ENCODE assay signal across 22 cellular contexts in the genomic region with DNA sequence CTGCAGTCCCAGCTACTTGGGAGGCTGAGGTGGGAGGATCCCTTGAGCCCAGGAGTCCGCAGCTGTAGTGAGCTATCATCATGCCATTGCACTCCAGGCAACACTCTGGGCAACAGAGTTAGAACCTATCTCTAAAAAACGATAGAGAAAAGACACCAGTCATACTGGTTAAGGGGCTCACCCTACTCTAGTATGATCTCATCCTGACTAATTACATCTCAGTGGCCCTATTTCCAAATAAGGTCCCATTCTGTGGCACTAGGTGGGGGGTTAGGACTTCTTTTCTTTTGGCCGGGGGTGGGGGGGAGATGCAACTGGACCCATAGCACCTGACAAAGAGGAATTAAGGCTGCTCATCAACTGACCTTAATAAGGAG.
DNase-seq lines count a peak whose midpoint lies in the region; ATAC-seq, FAIRE-seq and TF ChIP-seq lines count a peak whose summit lies in the region.
"Had no signal": no experiment of that assay in that cellular context is flagged by ENCODE, and none has a peak within 500 bp of the region (broad histone marks: within the 10 kb centered on the region; RNA-seq: fewer than 3 reads in every experiment).

No MANE protein-coding gene starts in this region.

- H3K27ac Mint-ChIP-seq in Calu3 (ENCODE audit: unreplicated experiment): peak overlapping the region; percentile 96
- H3K27ac Mint-ChIP-seq in activated T-helper 17 cell treated with anti-CD3 and anti-CD28 coated beads, Interleukin-2, amount 50 U/mL, for 72 hours: no peak overlapping the region

- H3K4me3 ChIP-seq in pancreas: no peak overlapping the region
- H3K4me3 ChIP-seq in osteoblast (ENCODE audit: insufficient read depth, low read length): no peak overlapping the region

- peaks cover 64% of the 10 kb centered on the region for H3K4me1 Mint-ChIP-seq in Calu3 (ENCODE audit: low read depth, unreplicated experiment)
- peaks cover 10% of the 10 kb centered on the region for H3K4me1 Mint-ChIP-seq in activated T-helper 17 cell treated with anti-CD3 and anti-CD28 coated beads, Interleukin-2, amount 50 U/mL, for 72 hours

- ATAC-seq in activated CD4-positive, CD25-positive, alpha-beta regulatory T cell treated with anti-CD3 and anti-CD28 coated beads, Interleukin-2, amount 50 U/mL, for 24 hours: peak; percentile 68 to 71
- peak; percentile 86 for ATAC-seq in activated T-helper 17 cell treated with anti-CD3 and anti-CD28 coated beads, Interleukin-2, amount 50 U/mL, for 72 hours (replicated peaks)
- ATAC-seq in pancreas (no peak), HG03108 (IDR thresholded peaks at IDR 0.05; ENCODE audit: unreplicated experiment) (no peak)
- ATAC-seq: HCT116 had no signal

- H3K79me2 ChIP-seq in osteoblast (ENCODE audit: insufficient read depth, low read length): no peaks in the 10 kb centered on the region

- H3K27me3 Mint-ChIP-seq in Calu3 (ENCODE audit: unreplicated experiment): no peaks in the 10 kb centered on the region
- no peaks in the 10 kb centered on the region for H3K27me3 Mint-ChIP-seq in activated T-helper 17 cell treated with anti-CD3 and anti-CD28 coated beads, Interleukin-2, amount 50 U/mL, for 72 hours

- no peak for DNase-seq in activated CD4-positive, CD25-positive, alpha-beta regulatory T cell treated with anti-CD3 and anti-CD28 coated beads, Interleukin-2, amount 50 U/mL, for 72 hours
- DNase-seq in Calu3 (no peak), pancreas (no peak), NOMO-1 (lab: John Stamatoyannopoulos, UW; ENCODE audit: unreplicated experiment in 2 of 2) (no peak), osteoblast (ENCODE audit: insufficient read length, low spot score, missing footprints) (no peak)
- DNase-seq: 8988T, COR-L47, GOT3, NCI-H1105 treated with DMSO at 0.1 percent for 48 hours, NCI-H187, NCI-H2107, NCI-H510A, NCI-H774, OCI-M1, SIG-M5 had no signal

- H3K36me3 Mint-ChIP-seq in Calu3 (ENCODE audit: insufficient read depth, unreplicated experiment): peaks cover 8% of the 10 kb centered on the region
- no peaks in the 10 kb centered on the region for H3K36me3 Mint-ChIP-seq in activated T-helper 17 cell treated with anti-CD3 and anti-CD28 coated beads, Interleukin-2, amount 50 U/mL, for 72 hours (ENCODE audit: low read depth)

- H3K27ac ChIP-seq in pancreas (peak overlapping the region in 3 of 4 donors; percentile 45 to 74 (median 59)), osteoblast (ENCODE audit: low read depth, low read length) (no peak overlapping the region)
- H3K27ac ChIP-seq: RWPE1 had no signal

- TF ChIP-seq CTCF in Calu3 (IDR thresholded peaks at IDR 0.05; ENCODE audit: unreplicated experiment): no peak
- no peak for TF ChIP-seq CTCF in pancreas (IDR thresholded peaks at IDR 0.05)
- TF ChIP-seq CTCF in osteoblast (IDR thresholded peaks at IDR 0.05; ENCODE audit: extremely low read depth, low read depth, low read length): no peak

- peaks cover 4% of the 10 kb centered on the region for H3K9me3 Mint-ChIP-seq in Calu3 (ENCODE audit: low read depth, unreplicated experiment)
- H3K9me3 Mint-ChIP-seq in activated T-helper 17 cell treated with anti-CD3 and anti-CD28 coated beads, Interleukin-2, amount 50 U/mL, for 72 hours: no peaks in the 10 kb centered on the region

- H3K27me3 ChIP-seq in pancreas (no peaks in the 10 kb centered on the region), osteoblast (ENCODE audit: insufficient read depth, low read length) (peaks cover 8% of the 10 kb centered on the region)

- CTCF ChIA-PET in Calu3 (lab: Charles Lee): no interaction called here

- no peaks in the 10 kb centered on the region for H3K9me3 ChIP-seq in pancreas
- H3K9me3 ChIP-seq in osteoblast (ENCODE audit: low read depth, low read length): no peaks in the 10 kb centered on the region

- WGBS in pancreas, 2 donors: 70 to 76% methylated on average over 3 of the region's 3 CpGs

- H3K36me3 ChIP-seq in pancreas (no peaks in the 10 kb centered on the region), osteoblast (ENCODE audit: insufficient read depth, low read length) (no peaks in the 10 kb centered on the region)

- BruUV-seq in Calu3 (replicated peaks; lab: Mats Ljungman, UMichigan): no TSS peak

- FAIRE-seq in pancreas (lab: Jason Lieb, UNC): no peak
- FAIRE-seq: GM12892, GM18507 had no signal

- no peaks in the 10 kb centered on the region for H4K20me1 ChIP-seq in osteoblast (ENCODE audit: insufficient read depth, low read length)

- no peak overlapping the region for H3K4me3 Mint-ChIP-seq in Calu3 (ENCODE audit: low read depth, unreplicated experiment)
- H3K4me3 Mint-ChIP-seq in activated T-helper 17 cell treated with anti-CD3 and anti-CD28 coated beads, Interleukin-2, amount 50 U/mL, for 72 hours: no peak overlapping the region

- no peak overlapping the region for H2AFZ ChIP-seq in osteoblast (ENCODE audit: low read length)

- no peaks in the 10 kb centered on the region for H3K4me1 ChIP-seq in pancreas
- H3K4me1 ChIP-seq in osteoblast (ENCODE audit: insufficient read depth, low read length): peaks cover 4% of the 10 kb centered on the region

- intact Hi-C loops in Calu3 (cut with micrococcal nuclease; ENCODE audit: unreplicated experiment) (loop anchor here (10.0 kb wide), 1 partner anchor 343 kb away; no protein-coding TSS in a partner anchor), pancreas (cut with DNase I) (no loop called here)

- H3K4me2 ChIP-seq in osteoblast (ENCODE audit: insufficient read depth, low read length): no peak overlapping the region

Comparison
In these comparisons a context has a peak if more than half of its experiments do, and no peak if none do; other contexts are left out.
1. ATAC-seq: peak in activated CD4-positive, CD25-positive, alpha-beta regulatory T cell treated with anti-CD3 and anti-CD28 coated beads, Interleukin-2, amount 50 U/mL, for 24 hours (2 of 2) and activated T-helper 17 cell treated with anti-CD3 and anti-CD28 coated beads, Interleukin-2, amount 50 U/mL, for 72 hours (single experiment); none in pancreas (0 of 4) and HG03108 (single experiment).